In the genomic region with DNA sequence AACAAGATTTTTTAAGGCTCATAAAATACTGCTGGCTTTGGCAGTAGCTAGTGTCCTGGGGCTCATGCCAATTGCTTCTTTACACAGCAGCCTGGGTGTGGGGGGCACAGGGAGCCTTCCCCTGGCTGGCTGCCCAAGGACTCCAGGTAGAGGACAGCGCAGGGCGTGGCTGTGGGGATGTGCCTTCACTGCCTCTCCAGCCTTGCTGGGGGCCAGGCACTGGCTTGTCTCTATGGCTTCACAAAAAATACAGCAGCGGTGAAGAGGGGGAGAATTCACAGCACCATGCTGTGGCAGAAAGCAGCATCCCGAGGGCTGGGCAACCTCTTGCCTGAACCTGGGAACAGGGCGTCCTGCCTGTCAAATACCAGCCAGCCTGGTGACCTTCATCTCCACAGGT, we compare ENCODE assay signal across 1 cellular context.
TF ChIP-seq lines count a peak whose summit lies in the region.

No MANE protein-coding gene starts in this region.

TF ChIP-seq in HCT116, 20 proteins besides CTCF, POLR2A, EP300 and RAD21 (continued from another document):
- TF ChIP-seq YY1 (IDR thresholded peaks at IDR 0.05; ENCODE audit: extremely low read depth, insufficient replicate concordance, low read depth, low read length), result no peak
- TF ChIP-seq ELF1 (IDR thresholded peaks at IDR 0.05; ENCODE audit: borderline replicate concordance, low read depth), result no peak
- TF ChIP-seq CBX3 (IDR thresholded peaks at IDR 0.05; ENCODE audit: low read depth), result no peak
- TF ChIP-seq JUND (IDR thresholded peaks at IDR 0.05), result no peak
- TF ChIP-seq EGR1 (IDR thresholded peaks at IDR 0.05; ENCODE audit: low read depth), result no peak
- TF ChIP-seq EZH2phosphoT487 (IDR thresholded peaks at IDR 0.05; ENCODE audit: borderline replicate concordance), result no peak
- TF ChIP-seq, protein P1, sequence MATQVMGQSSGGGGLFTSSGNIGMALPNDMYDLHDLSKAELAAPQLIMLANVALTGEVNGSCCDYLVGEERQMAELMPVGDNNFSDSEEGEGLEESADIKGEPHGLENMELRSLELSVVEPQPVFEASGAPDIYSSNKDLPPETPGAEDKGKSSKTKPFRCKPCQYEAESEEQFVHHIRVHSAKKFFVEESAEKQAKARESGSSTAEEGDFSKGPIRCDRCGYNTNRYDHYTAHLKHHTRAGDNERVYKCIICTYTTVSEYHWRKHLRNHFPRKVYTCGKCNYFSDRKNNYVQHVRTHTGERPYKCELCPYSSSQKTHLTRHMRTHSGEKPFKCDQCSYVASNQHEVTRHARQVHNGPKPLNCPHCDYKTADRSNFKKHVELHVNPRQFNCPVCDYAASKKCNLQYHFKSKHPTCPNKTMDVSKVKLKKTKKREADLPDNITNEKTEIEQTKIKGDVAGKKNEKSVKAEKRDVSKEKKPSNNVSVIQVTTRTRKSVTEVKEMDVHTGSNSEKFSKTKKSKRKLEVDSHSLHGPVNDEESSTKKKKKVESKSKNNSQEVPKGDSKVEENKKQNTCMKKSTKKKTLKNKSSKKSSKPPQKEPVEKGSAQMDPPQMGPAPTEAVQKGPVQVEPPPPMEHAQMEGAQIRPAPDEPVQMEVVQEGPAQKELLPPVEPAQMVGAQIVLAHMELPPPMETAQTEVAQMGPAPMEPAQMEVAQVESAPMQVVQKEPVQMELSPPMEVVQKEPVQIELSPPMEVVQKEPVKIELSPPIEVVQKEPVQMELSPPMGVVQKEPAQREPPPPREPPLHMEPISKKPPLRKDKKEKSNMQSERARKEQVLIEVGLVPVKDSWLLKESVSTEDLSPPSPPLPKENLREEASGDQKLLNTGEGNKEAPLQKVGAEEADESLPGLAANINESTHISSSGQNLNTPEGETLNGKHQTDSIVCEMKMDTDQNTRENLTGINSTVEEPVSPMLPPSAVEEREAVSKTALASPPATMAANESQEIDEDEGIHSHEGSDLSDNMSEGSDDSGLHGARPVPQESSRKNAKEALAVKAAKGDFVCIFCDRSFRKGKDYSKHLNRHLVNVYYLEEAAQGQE (IDR thresholded peaks at IDR 0.05; ENCODE audit: low read depth), result no peak
- TF ChIP-seq, protein P2, sequence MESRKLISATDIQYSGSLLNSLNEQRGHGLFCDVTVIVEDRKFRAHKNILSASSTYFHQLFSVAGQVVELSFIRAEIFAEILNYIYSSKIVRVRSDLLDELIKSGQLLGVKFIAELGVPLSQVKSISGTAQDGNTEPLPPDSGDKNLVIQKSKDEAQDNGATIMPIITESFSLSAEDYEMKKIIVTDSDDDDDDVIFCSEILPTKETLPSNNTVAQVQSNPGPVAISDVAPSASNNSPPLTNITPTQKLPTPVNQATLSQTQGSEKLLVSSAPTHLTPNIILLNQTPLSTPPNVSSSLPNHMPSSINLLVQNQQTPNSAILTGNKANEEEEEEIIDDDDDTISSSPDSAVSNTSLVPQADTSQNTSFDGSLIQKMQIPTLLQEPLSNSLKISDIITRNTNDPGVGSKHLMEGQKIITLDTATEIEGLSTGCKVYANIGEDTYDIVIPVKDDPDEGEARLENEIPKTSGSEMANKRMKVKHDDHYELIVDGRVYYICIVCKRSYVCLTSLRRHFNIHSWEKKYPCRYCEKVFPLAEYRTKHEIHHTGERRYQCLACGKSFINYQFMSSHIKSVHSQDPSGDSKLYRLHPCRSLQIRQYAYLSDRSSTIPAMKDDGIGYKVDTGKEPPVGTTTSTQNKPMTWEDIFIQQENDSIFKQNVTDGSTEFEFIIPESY (IDR thresholded peaks at IDR 0.05; ENCODE audit: extremely low read depth, insufficient replicate concordance, low read length), result no peak
- no peak for TF ChIP-seq SIN3A (IDR thresholded peaks at IDR 0.05; ENCODE audit: low read depth)
- TF ChIP-seq, protein P3, sequence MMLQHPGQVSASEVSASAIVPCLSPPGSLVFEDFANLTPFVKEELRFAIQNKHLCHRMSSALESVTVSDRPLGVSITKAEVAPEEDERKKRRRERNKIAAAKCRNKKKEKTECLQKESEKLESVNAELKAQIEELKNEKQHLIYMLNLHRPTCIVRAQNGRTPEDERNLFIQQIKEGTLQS (IDR thresholded peaks at IDR 0.05), result no peak
- TF ChIP-seq SP1 (IDR thresholded peaks at IDR 0.05; ENCODE audit: low read depth), result no peak
- TF ChIP-seq ZNF274 (IDR thresholded peaks at IDR 0.05; ENCODE audit: low read depth, low read length), result no peak
- TF ChIP-seq FOSL1 (IDR thresholded peaks at IDR 0.05; ENCODE audit: low read depth), result no peak
- no peak for TF ChIP-seq POLR2AphosphoS5 (IDR thresholded peaks at IDR 0.05; ENCODE audit: low read depth, low read length)
- TF ChIP-seq CEBPB (IDR thresholded peaks at IDR 0.05; ENCODE audit: low read depth), result no peak
